In the genomic region with DNA sequence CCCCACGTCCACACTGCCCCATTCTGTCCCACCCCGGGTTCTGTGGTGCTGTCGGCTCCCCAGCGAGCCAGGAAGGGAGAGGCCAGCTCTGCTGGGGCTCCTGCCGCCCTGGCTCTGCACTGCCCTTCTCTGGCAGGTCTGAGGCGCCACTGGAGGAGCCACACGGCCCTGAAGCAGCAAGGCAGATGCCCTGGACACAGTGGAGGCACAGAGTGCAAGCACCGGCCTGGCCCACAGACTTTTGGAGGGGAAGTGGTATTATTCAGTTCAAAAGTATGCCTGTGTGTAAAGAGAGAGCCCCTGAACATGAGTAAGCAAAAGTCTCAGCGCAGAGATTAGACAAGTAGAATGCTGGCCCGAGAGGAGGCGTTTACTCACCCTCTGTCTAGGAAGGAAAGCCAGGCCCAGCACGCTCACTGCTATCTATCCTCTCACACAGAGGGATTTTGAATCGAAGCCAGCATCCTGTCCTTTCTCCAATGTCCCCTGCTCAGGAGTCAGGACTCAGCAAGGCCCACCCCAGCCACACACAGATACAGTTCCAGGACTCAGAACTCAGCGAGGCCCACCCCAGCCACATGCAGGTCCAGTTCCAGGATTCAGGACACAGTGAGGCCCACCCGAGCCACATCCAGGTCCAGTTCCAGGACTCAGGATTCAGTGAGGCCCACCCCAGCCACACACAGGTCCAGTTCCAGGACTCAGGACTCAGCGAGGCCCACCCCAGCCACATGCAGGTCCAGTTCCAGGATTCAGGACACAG, we compare ENCODE assay signal across 1 cellular context.
TF ChIP-seq lines count a peak whose summit lies in the region.

No MANE protein-coding gene starts in this region.

TF ChIP-seq in K562, 482 proteins besides CTCF, POLR2A, EP300 and RAD21 (continued from another document and continues in another):
- 0 out of 2 replicates have a peak, but pooled peaks have one; percentile 28 for TF ChIP-seq MYC (IDR thresholded peaks at IDR 0.05; ENCODE audit: low read depth, low read length)
- no peak for TF ChIP-seq MYC (CRISPR knock-in tag; IDR thresholded peaks at IDR 0.05; ENCODE audit: borderline replicate concordance, low read depth)
- TF ChIP-seq LEF1 (IDR thresholded peaks at IDR 0.05) = no peak
- TF ChIP-seq, protein P1, sequence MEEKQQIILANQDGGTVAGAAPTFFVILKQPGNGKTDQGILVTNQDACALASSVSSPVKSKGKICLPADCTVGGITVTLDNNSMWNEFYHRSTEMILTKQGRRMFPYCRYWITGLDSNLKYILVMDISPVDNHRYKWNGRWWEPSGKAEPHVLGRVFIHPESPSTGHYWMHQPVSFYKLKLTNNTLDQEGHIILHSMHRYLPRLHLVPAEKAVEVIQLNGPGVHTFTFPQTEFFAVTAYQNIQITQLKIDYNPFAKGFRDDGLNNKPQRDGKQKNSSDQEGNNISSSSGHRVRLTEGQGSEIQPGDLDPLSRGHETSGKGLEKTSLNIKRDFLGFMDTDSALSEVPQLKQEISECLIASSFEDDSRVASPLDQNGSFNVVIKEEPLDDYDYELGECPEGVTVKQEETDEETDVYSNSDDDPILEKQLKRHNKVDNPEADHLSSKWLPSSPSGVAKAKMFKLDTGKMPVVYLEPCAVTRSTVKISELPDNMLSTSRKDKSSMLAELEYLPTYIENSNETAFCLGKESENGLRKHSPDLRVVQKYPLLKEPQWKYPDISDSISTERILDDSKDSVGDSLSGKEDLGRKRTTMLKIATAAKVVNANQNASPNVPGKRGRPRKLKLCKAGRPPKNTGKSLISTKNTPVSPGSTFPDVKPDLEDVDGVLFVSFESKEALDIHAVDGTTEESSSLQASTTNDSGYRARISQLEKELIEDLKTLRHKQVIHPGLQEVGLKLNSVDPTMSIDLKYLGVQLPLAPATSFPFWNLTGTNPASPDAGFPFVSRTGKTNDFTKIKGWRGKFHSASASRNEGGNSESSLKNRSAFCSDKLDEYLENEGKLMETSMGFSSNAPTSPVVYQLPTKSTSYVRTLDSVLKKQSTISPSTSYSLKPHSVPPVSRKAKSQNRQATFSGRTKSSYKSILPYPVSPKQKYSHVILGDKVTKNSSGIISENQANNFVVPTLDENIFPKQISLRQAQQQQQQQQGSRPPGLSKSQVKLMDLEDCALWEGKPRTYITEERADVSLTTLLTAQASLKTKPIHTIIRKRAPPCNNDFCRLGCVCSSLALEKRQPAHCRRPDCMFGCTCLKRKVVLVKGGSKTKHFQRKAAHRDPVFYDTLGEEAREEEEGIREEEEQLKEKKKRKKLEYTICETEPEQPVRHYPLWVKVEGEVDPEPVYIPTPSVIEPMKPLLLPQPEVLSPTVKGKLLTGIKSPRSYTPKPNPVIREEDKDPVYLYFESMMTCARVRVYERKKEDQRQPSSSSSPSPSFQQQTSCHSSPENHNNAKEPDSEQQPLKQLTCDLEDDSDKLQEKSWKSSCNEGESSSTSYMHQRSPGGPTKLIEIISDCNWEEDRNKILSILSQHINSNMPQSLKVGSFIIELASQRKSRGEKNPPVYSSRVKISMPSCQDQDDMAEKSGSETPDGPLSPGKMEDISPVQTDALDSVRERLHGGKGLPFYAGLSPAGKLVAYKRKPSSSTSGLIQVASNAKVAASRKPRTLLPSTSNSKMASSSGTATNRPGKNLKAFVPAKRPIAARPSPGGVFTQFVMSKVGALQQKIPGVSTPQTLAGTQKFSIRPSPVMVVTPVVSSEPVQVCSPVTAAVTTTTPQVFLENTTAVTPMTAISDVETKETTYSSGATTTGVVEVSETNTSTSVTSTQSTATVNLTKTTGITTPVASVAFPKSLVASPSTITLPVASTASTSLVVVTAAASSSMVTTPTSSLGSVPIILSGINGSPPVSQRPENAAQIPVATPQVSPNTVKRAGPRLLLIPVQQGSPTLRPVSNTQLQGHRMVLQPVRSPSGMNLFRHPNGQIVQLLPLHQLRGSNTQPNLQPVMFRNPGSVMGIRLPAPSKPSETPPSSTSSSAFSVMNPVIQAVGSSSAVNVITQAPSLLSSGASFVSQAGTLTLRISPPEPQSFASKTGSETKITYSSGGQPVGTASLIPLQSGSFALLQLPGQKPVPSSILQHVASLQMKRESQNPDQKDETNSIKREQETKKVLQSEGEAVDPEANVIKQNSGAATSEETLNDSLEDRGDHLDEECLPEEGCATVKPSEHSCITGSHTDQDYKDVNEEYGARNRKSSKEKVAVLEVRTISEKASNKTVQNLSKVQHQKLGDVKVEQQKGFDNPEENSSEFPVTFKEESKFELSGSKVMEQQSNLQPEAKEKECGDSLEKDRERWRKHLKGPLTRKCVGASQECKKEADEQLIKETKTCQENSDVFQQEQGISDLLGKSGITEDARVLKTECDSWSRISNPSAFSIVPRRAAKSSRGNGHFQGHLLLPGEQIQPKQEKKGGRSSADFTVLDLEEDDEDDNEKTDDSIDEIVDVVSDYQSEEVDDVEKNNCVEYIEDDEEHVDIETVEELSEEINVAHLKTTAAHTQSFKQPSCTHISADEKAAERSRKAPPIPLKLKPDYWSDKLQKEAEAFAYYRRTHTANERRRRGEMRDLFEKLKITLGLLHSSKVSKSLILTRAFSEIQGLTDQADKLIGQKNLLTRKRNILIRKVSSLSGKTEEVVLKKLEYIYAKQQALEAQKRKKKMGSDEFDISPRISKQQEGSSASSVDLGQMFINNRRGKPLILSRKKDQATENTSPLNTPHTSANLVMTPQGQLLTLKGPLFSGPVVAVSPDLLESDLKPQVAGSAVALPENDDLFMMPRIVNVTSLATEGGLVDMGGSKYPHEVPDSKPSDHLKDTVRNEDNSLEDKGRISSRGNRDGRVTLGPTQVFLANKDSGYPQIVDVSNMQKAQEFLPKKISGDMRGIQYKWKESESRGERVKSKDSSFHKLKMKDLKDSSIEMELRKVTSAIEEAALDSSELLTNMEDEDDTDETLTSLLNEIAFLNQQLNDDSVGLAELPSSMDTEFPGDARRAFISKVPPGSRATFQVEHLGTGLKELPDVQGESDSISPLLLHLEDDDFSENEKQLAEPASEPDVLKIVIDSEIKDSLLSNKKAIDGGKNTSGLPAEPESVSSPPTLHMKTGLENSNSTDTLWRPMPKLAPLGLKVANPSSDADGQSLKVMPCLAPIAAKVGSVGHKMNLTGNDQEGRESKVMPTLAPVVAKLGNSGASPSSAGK (IDR thresholded peaks at IDR 0.05) = peak; percentile 71
- TF ChIP-seq CBFA2T3 (IDR thresholded peaks at IDR 0.05) = peak; percentile 52
- TF ChIP-seq C11orf30 (IDR thresholded peaks at IDR 0.05; ENCODE audit: low read depth) = peak; percentile 85
- TF ChIP-seq CAMTA2 (CRISPR knock-in tag; conservative IDR thresholded peaks at IDR 0.05) = no peak
- TF ChIP-seq MAFG (tag; conservative IDR thresholded peaks at IDR 0.05) = peak; percentile 68
- peak; percentile 57 for TF ChIP-seq ARID1B (IDR thresholded peaks at IDR 0.05)
- no peak for TF ChIP-seq POU5F1 (IDR thresholded peaks at IDR 0.05; ENCODE audit: borderline replicate concordance, low read depth, low read length, partially characterized antibody)
- peak; percentile 79 for TF ChIP-seq ZNF316 (IDR thresholded peaks at IDR 0.05)
- TF ChIP-seq ZFP91 (CRISPR knock-in tag; IDR thresholded peaks at IDR 0.05) = no peak
- TF ChIP-seq FOXP4 (CRISPR knock-in tag; IDR thresholded peaks at IDR 0.05; ENCODE audit: borderline replicate concordance) = no peak
- no peak for TF ChIP-seq REST (CRISPR knock-in tag; IDR thresholded peaks at IDR 0.05; ENCODE audit: low read depth)
- TF ChIP-seq L3MBTL2 (IDR thresholded peaks at IDR 0.05) = peak; percentile 68; the same call in 1 of the 2 replicates
- TF ChIP-seq, protein P2, sequence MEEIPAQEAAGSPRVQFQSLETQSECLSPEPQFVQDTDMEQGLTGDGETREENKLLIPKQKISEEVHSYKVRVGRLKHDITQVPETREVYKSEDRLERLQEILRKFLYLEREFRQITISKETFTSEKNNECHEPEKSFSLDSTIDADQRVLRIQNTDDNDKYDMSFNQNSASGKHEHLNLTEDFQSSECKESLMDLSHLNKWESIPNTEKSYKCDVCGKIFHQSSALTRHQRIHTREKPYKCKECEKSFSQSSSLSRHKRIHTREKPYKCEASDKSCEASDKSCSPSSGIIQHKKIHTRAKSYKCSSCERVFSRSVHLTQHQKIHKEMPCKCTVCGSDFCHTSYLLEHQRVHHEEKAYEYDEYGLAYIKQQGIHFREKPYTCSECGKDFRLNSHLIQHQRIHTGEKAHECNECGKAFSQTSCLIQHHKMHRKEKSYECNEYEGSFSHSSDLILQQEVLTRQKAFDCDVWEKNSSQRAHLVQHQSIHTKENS (CRISPR knock-in tag; IDR thresholded peaks at IDR 0.05) = no peak
- TF ChIP-seq MAX (CRISPR knock-in tag; IDR thresholded peaks at IDR 0.05) = no peak
- TF ChIP-seq, protein P3, sequence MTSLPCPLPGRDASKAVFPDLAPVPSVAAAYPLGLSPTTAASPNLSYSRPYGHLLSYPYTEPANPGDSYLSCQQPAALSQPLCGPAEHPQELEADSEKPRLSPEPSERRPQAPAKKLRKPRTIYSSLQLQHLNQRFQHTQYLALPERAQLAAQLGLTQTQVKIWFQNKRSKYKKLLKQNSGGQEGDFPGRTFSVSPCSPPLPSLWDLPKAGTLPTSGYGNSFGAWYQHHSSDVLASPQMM (CRISPR knock-in tag; IDR thresholded peaks at IDR 0.05) = no peak
- TF ChIP-seq MYNN (IDR thresholded peaks at IDR 0.05) = no peak
- TF ChIP-seq MYNN (CRISPR knock-in tag; IDR thresholded peaks at IDR 0.05) = no peak
- TF ChIP-seq MAFK (IDR thresholded peaks at IDR 0.05; ENCODE audit: low read length) = peak; percentile 61
- TF ChIP-seq E2F5 (CRISPR knock-in tag; IDR thresholded peaks at IDR 0.05) = no peak
- 0 out of 2 replicates have a peak, but pooled peaks have one; percentile 25 for TF ChIP-seq SMAD4 (CRISPR knock-in tag; conservative IDR thresholded peaks at IDR 0.05)
- no peak for TF ChIP-seq ZNF77 (CRISPR knock-in tag; IDR thresholded peaks at IDR 0.05)
- peak; percentile 43; the same call in 1 of the 2 replicates for TF ChIP-seq ZFX (CRISPR knock-in tag; IDR thresholded peaks at IDR 0.05)
- no peak for TF ChIP-seq ARID2 (IDR thresholded peaks at IDR 0.05)
- peak; percentile 71 for TF ChIP-seq NFIC (IDR thresholded peaks at IDR 0.05)
- TF ChIP-seq CBFA2T2 (conservative IDR thresholded peaks at IDR 0.05) = 0 out of 2 replicates have a peak, but pooled peaks have one; percentile 8
- no peak for TF ChIP-seq HDAC3 (IDR thresholded peaks at IDR 0.05; ENCODE audit: borderline replicate concordance, partially characterized antibody)
- TF ChIP-seq SMARCA4 (IDR thresholded peaks at IDR 0.05) = peak; percentile 49; the same call in 1 of the 2 replicates
- no peak for TF ChIP-seq TSC22D4 (tag; IDR thresholded peaks at IDR 0.05)
